In the genomic region with DNA sequence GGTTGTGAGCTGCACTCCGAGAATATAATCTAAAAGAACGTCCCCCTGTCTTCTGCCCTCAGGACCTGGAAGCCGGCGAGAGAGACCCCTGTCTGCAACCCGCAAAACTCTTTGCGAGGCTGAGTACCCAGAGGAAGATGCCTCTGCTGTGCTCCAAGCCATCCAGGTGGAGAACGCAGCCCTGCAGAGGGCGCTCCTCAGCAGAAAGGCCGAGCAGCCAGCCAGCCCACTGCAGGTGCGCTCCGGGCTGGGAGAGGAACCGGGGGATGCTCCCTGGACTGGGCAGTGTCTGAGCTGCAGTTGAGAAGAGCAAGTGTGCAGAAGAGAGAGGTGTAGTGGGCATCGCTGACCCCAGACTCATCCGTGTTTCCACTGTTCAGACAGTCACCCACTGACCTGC, we compare ENCODE assay signal across 12 cellular contexts.
DNase-seq lines count a peak whose midpoint lies in the region; ATAC-seq, FAIRE-seq and TF ChIP-seq lines count a peak whose summit lies in the region.
"Had no signal": no experiment of that assay in that cellular context is flagged by ENCODE, and none has a peak within 500 bp of the region (broad histone marks: within the 10 kb centered on the region; RNA-seq: fewer than 3 reads in every experiment).

No MANE protein-coding gene starts in this region.

- no peaks in the 10 kb centered on the region for H3K9me1 ChIP-seq in K562 (ENCODE audit: control insufficient read depth, insufficient read depth, low read length)

- H3K79me2 ChIP-seq in DND-41 (ENCODE audit: insufficient read depth, low read length) (no peaks in the 10 kb centered on the region), K562 (ENCODE audit: control insufficient read depth, insufficient read depth, low read length) (no peaks in the 10 kb centered on the region)

- no peak for ATAC-seq in DND-41 (ENCODE audit: insufficient read depth, low read depth)
- peak; percentile 96 for ATAC-seq in K562

- WGBS in K562 (ENCODE audit: insufficient coverage, low coverage, missing lambda C conversion rate) = 10% methylated on average over 14 of the region's 14 CpGs

- peaks cover 8% of the 10 kb centered on the region for H3K36me3 Mint-ChIP-seq in nephron progenitor cell (ENCODE audit: low read depth)

- H3K27me3 ChIP-seq in DND-41 (ENCODE audit: insufficient read depth, low read length, poor library complexity) (no peaks in the 10 kb centered on the region), K562 (ENCODE audit: control insufficient read depth in 2 of 2, insufficient read depth in 2 of 2, low read length in 2 of 2) (no peaks in the 10 kb centered on the region)

- TF ChIP-seq RAD21 in K562 (CRISPR knock-in tag; conservative IDR thresholded peaks at IDR 0.05 in 1 of 2, IDR thresholded peaks at IDR 0.05 in 1 of 2) = peak in 1 of 2 experiments; percentile 60; a peak in 2 of 4 replicates

- POLR2A ChIA-PET in K562 (lab: Yijun Ruan, JAX) = no interaction called here

- peaks cover 3% of the 10 kb centered on the region for H3K27me3 Mint-ChIP-seq in nephron progenitor cell (ENCODE audit: low read depth, poor library complexity)

- H3K36me3 ChIP-seq in DND-41 (ENCODE audit: insufficient read depth, low read length) (peaks cover 7% of the 10 kb centered on the region), K562 (ENCODE audit: control insufficient read depth, insufficient read depth, low read length) (no peaks in the 10 kb centered on the region)

- H4K20me1 ChIP-seq in DND-41 (ENCODE audit: insufficient read depth, low read length) (no peaks in the 10 kb centered on the region), K562 (replicated peaks; ENCODE audit: control insufficient read depth, insufficient read depth, low read length) (no peaks in the 10 kb centered on the region)

- FAIRE-seq in K562 (lab: Jason Lieb, UNC) = no peak

- DNase-seq in DND-41 (peak; percentile 10), HFF-Myc (ENCODE audit: extremely low read depth, low read depth) (no peak), K562 (ENCODE audit: extremely low read depth in 1 of 4, low spot score in 3 of 4) (peak; percentile 47 to 62 (median 56)), nephron progenitor cell (peak; percentile 72), NCI-H2196 (lab: John Stamatoyannopoulos, UW; ENCODE audit: unreplicated experiment) (no peak), CD1c-positive myeloid dendritic cell (ENCODE audit: extremely low spot score) (no peak), T-helper 2 cell (no peak), DMS53 treated with DMSO at 0.1 percent for 48 hours (lab: John Stamatoyannopoulos, UW; ENCODE audit: unreplicated experiment) (no peak)
- DNase-seq: activated T-cell treated with anti-CD3 and anti-CD28 coated beads, Interleukin-2, amount 50 U/mL, for 1 hour; stimulated activated CD4-positive, alpha-beta T cell treated with anti-CD3 and anti-CD28 coated beads, Interleukin-4, amount 100 ng/mL, for 24 hours had no signal

- H3K9me3 Mint-ChIP-seq in nephron progenitor cell = no peaks in the 10 kb centered on the region

- CTCF ChIA-PET in K562 (lab: Yijun Ruan, JAX; ENCODE audit: low intra/inter-chr PET ratio) = interaction anchor here (1.2 to 1.7 kb wide), 2 partner anchors 167 to 169 kb away, joined by 5 to 6 read pairs; no protein-coding TSS in a partner anchor

- no peaks in the 10 kb centered on the region for H3K4me1 ChIP-seq in DND-41 (ENCODE audit: insufficient read depth, low read length)
- no peaks in the 10 kb centered on the region; a peak in 1 of 5 replicates for H3K4me1 ChIP-seq in K562 (replicated peaks in 1 of 2; ENCODE audit: control insufficient read depth in 2 of 2, insufficient read depth in 2 of 2, low read length in 2 of 2)

- H3K9ac ChIP-seq in DND-41 (ENCODE audit: low read depth, low read length) (no peak overlapping the region), K562 (ENCODE audit: insufficient read depth in 1 of 2, low read depth in 2 of 2, low read length in 2 of 2) (no peak overlapping the region)

- TF ChIP-seq CTCF in DND-41 (IDR thresholded peaks at IDR 0.05; ENCODE audit: borderline replicate concordance, extremely low read depth, low read length, poor library complexity, severe bottlenecking) = peak; percentile 53
- TF ChIP-seq CTCF in HFF-Myc (IDR thresholded peaks at IDR 0.05; ENCODE audit: low read depth, low read length, missing control alignments) = peak; percentile 47
- peak; percentile 71 to 79 (median 77) for TF ChIP-seq CTCF in K562 (IDR thresholded peaks at IDR 0.05 in 2 of 3, conservative IDR thresholded peaks at IDR 0.05 in 1 of 3; ENCODE audit: insufficient read depth in 2 of 3, low read depth in 1 of 3, low read length in 3 of 3)
- TF ChIP-seq CTCF in nephron progenitor cell (IDR thresholded peaks at IDR 0.05) = peak; percentile 52

- intact Hi-C loops in K562 (cut with micrococcal nuclease) = no loop called here

- no peak for TF ChIP-seq EP300 in K562 (IDR thresholded peaks at IDR 0.05; ENCODE audit: low read length)

- no peak overlapping the region for H3K27ac Mint-ChIP-seq in nephron progenitor cell

- in situ Hi-C loops in K562 (cut with MboI) = no loop called here

- H3K4me3 Mint-ChIP-seq in nephron progenitor cell = no peak overlapping the region

- H3K27ac ChIP-seq in DND-41 (ENCODE audit: low read length) = no peak overlapping the region
- no peak overlapping the region for H3K27ac ChIP-seq in K562 (ENCODE audit: extremely low read depth, low read depth, low read length)
- H3K27ac ChIP-seq: epithelial cell of prostate, SK-N-MC had no signal

- BruUV-seq in K562 (replicated peaks; lab: Mats Ljungman, UMichigan) = no TSS peak

- TF ChIP-seq POLR2A in K562 (conservative IDR thresholded peaks at IDR 0.05) = no peak

- H3K9me3 ChIP-seq in DND-41 (ENCODE audit: insufficient read depth, low read length, severe bottlenecking) (no peaks in the 10 kb centered on the region), K562 (replicated peaks; ENCODE audit: control insufficient read depth, insufficient read depth, low read depth, low read length) (no peaks in the 10 kb centered on the region)

- H3K4me2 ChIP-seq in DND-41 (ENCODE audit: insufficient read depth, low read length) (no peak overlapping the region), K562 (ENCODE audit: insufficient read depth, low read length) (no peak overlapping the region)

- no peak overlapping the region for H2AFZ ChIP-seq in DND-41 (ENCODE audit: low read depth, low read length)
- H2AFZ ChIP-seq in K562 (ENCODE audit: low read depth, low read length) = no peak overlapping the region

- peaks cover 13% of the 10 kb centered on the region for H3K4me1 Mint-ChIP-seq in nephron progenitor cell

- H3K4me3 ChIP-seq in DND-41 (ENCODE audit: low read depth in 1 of 2, low read length in 2 of 2) (no peak overlapping the region), HFF-Myc (replicated peaks; ENCODE audit: low read depth, low read length) (no peak overlapping the region), K562 (no peak overlapping the region)
- H3K4me3 ChIP-seq: SK-N-MC had no signal

TF ChIP-seq in K562, 482 proteins besides CTCF, POLR2A, EP300 and RAD21:
- peak; percentile 48; the same call in 1 of the 2 replicates for TF ChIP-seq CTBP1 (IDR thresholded peaks at IDR 0.05; ENCODE audit: borderline replicate concordance)
- TF ChIP-seq, protein P1, sequence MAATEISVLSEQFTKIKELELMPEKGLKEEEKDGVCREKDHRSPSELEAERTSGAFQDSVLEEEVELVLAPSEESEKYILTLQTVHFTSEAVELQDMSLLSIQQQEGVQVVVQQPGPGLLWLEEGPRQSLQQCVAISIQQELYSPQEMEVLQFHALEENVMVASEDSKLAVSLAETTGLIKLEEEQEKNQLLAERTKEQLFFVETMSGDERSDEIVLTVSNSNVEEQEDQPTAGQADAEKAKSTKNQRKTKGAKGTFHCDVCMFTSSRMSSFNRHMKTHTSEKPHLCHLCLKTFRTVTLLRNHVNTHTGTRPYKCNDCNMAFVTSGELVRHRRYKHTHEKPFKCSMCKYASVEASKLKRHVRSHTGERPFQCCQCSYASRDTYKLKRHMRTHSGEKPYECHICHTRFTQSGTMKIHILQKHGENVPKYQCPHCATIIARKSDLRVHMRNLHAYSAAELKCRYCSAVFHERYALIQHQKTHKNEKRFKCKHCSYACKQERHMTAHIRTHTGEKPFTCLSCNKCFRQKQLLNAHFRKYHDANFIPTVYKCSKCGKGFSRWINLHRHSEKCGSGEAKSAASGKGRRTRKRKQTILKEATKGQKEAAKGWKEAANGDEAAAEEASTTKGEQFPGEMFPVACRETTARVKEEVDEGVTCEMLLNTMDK (IDR thresholded peaks at IDR 0.05; ENCODE audit: borderline replicate concordance, insufficient read depth, low read depth, low read length, poor library complexity, severe bottlenecking) = peak; percentile 55
- TF ChIP-seq ZNF175 (CRISPR knock-in tag; IDR thresholded peaks at IDR 0.05; ENCODE audit: low read depth) = no peak
- TF ChIP-seq TEAD4 (IDR thresholded peaks at IDR 0.05; ENCODE audit: low read length) = no peak
- TF ChIP-seq TEAD4 (CRISPR knock-in tag; IDR thresholded peaks at IDR 0.05; ENCODE audit: borderline replicate concordance) = no peak
- peak; percentile 50 for TF ChIP-seq SMC3 (conservative IDR thresholded peaks at IDR 0.05; ENCODE audit: insufficient read depth, low read depth, low read length)
- TF ChIP-seq LEF1 (IDR thresholded peaks at IDR 0.05) = no peak
- no peak for TF ChIP-seq ZKSCAN8 (CRISPR knock-in tag; IDR thresholded peaks at IDR 0.05)
- TF ChIP-seq IRF2 (CRISPR knock-in tag; IDR thresholded peaks at IDR 0.05) = no peak

Comparison
In these comparisons a context has a peak if more than half of its experiments do, and no peak if none do; other contexts are left out.
1. DNase-seq: peak in DND-41 (single experiment), K562 (4 of 4) and nephron progenitor cell (single experiment); none in HFF-Myc (single experiment), NCI-H2196 (single experiment), CD1c-positive myeloid dendritic cell (single experiment), T-helper 2 cell (0 of 5) and DMS53 treated with DMSO at 0.1 percent for 48 hours (single experiment).
2. Peak in every context shown above with its lines, with median percentiles within 50 percentile points of each other: CTCF ChIP-seq.